25 cellular contexts compared by ENCODE assay signal in the genomic region with DNA sequence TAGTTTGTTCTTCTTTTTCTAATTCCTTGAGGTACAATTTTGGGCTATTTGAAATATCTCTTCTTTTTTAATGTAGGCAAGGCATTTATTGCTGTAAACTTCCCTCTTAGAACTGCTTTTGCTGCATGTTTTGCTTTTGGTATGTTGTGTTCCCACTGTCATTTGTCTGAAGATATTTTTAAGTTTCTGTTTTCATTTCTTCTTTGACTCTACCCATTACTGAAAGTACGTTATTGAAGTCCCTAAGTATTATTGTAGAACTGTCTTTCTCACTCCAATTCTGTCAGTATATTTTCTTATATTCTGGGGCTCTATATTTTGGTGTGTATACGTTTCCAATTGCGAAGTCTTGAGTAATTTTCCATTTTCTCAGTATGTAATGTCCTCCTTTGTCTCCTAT.
DNase-seq lines count a peak whose midpoint lies in the region; ATAC-seq, FAIRE-seq and TF ChIP-seq lines count a peak whose summit lies in the region.
"Had no signal": no experiment of that assay in that cellular context is flagged by ENCODE, and none has a peak within 500 bp of the region (broad histone marks: within the 10 kb centered on the region; RNA-seq: fewer than 3 reads in every experiment).

No MANE protein-coding gene starts in this region.

- peak; percentile 18 for FAIRE-seq in GM18507 (lab: Jason Lieb, UNC)
- FAIRE-seq: pancreas had no signal

- TF ChIP-seq CTCF in GM12865 (IDR thresholded peaks at IDR 0.05; ENCODE audit: insufficient read depth, low read depth, low read length, missing control alignments) = no peak
- TF ChIP-seq CTCF in Loucy (conservative IDR thresholded peaks at IDR 0.05; ENCODE audit: low read length) = no peak
- TF ChIP-seq CTCF in breast epithelium (IDR thresholded peaks at IDR 0.05) = no peak

- no peaks in the 10 kb centered on the region for H3K36me3 ChIP-seq in Loucy (ENCODE audit: insufficient read depth, low read length)
- H3K36me3 ChIP-seq in breast epithelium = no peaks in the 10 kb centered on the region
- H3K36me3 ChIP-seq: pancreas, SJSA1, thyroid gland had no signal

- H3K9ac ChIP-seq in Loucy (ENCODE audit: low read depth, low read length, poor library complexity, severe bottlenecking) = no peak overlapping the region

- H3K9me2 ChIP-seq in Loucy (replicated peaks; ENCODE audit: low read depth, low read length) = no peaks in the 10 kb centered on the region

- H3K4me2 ChIP-seq in Loucy (ENCODE audit: low read depth, low read length, poor library complexity, severe bottlenecking) = peak overlapping the region; percentile 4

- H3K4me3 ChIP-seq in GM12865 (ENCODE audit: low read depth, low read length) = peak overlapping the region; percentile 31
- H3K4me3 ChIP-seq in Loucy (ENCODE audit: low read length, poor library complexity, severe bottlenecking) = no peak overlapping the region
- no peak overlapping the region for H3K4me3 ChIP-seq in breast epithelium
- H3K4me3 ChIP-seq: heart right ventricle, pancreas, SJSA1, spleen, thyroid gland had no signal

- H3K79me2 ChIP-seq in Loucy (ENCODE audit: insufficient read depth, low read length) = no peaks in the 10 kb centered on the region

- no peak overlapping the region for H3K27ac ChIP-seq in breast epithelium
- H3K27ac ChIP-seq: epithelial cell of prostate, heart right ventricle, pancreas, SJSA1, thyroid gland had no signal

- no peak overlapping the region for H2AFZ ChIP-seq in Loucy (ENCODE audit: low read length)

- H3K4me1 ChIP-seq in Loucy (ENCODE audit: insufficient read depth, low read length, poor library complexity, severe bottlenecking) (peaks cover 14% of the 10 kb centered on the region), breast epithelium (no peaks in the 10 kb centered on the region)
- H3K4me1 ChIP-seq: pancreas, spleen, thyroid gland had no signal

- H3K27me3 ChIP-seq in Loucy (ENCODE audit: insufficient read depth, low read length, poor library complexity, severe bottlenecking) (no peaks in the 10 kb centered on the region), breast epithelium (no peaks in the 10 kb centered on the region)
- H3K27me3 ChIP-seq: heart right ventricle, pancreas, SJSA1, spleen, thyroid gland had no signal

- DNase-seq in GM12865 (ENCODE audit: low read depth) (peak; percentile 51), GM18507 (ENCODE audit: extremely low spot score, insufficient read length, low read depth) (no peak), NCI-H2081 (lab: John Stamatoyannopoulos, UW) (no peak), breast epithelium (ENCODE audit: low spot score in 2 of 2) (no peak)
- DNase-seq: activated CD4-positive, CD25-positive, alpha-beta regulatory T cell treated with anti-CD3 and anti-CD28 coated beads, Interleukin-2, amount 50 U/mL, for 72 hours; activated CD8-positive, alpha-beta memory T cell treated with anti-CD3 and anti-CD28 coated beads, Interleukin-2, amount 50 U/mL, for 4 hours; Calu3; heart right ventricle; MV-4-11; NCI-H187; NCI-H524 treated with DMSO at 0.1 percent for 48 hours; pancreas; right cardiac atrium; spleen; stimulated activated CD4-positive, alpha-beta T cell treated with anti-CD3 and anti-CD28 coated beads, Interleukin-4, amount 100 ng/mL, for 1 hour; stimulated activated naive B cell treated with anti-CD40 and anti-IgM and Interleukin-4, amounts not matched to agents 10 μg/mL and 1 μg/mL and 100 μg/mL, for 72 hours; T-cell; thyroid gland had no signal

- TF ChIP-seq POLR2A in breast epithelium (IDR thresholded peaks at IDR 0.05) = no peak

- intact Hi-C loops in breast epithelium (cut with DNase I; ENCODE audit: low total_unique reads) = no loop called here

- peak; percentile 78 for ATAC-seq in GM21723 (IDR thresholded peaks at IDR 0.05; ENCODE audit: unreplicated experiment)
- no peak for ATAC-seq in HG03521 (IDR thresholded peaks at IDR 0.05; ENCODE audit: unreplicated experiment)
- ATAC-seq: HCT116; heart right ventricle; Panc1; pancreas; right cardiac atrium; stimulated activated naive B cell treated with anti-CD40 and anti-IgM and Interleukin-4, amounts not matched to agents 10 μg/mL and 1 μg/mL and 100 μg/mL, for 72 hours; T-cell had no signal

- no peaks in the 10 kb centered on the region for H4K20me1 ChIP-seq in Loucy (ENCODE audit: insufficient read depth, low read length, poor library complexity, severe bottlenecking)

- H3K9me3 ChIP-seq in Loucy (ENCODE audit: insufficient read depth, low read depth, low read length) = no peaks in the 10 kb centered on the region
- peaks cover 0 to 3% of the 10 kb centered on the region in 2 donors for H3K9me3 ChIP-seq in breast epithelium
- H3K9me3 ChIP-seq: pancreas, SJSA1, thyroid gland had no signal

- H3F3A ChIP-seq in Loucy (ENCODE audit: low read depth) = no peaks in the 10 kb centered on the region
